In genomic region chr3:197957775-197958103, GRCh38 we compare ENCODE assay signal across 1 cellular context.
TF ChIP-seq lines count a peak whose summit lies in the region.

No MANE protein-coding gene starts in this region.

TF ChIP-seq in WTC11, 78 proteins besides CTCF, POLR2A, EP300 and RAD21 (continued from another document):
- TF ChIP-seq E2F5 (CRISPR knock-in tag; IDR thresholded peaks at IDR 0.05) (no peak), ZMAT4 (CRISPR knock-in tag; IDR thresholded peaks at IDR 0.05) (0 out of 2 replicates have a peak, but pooled peaks have one; percentile 17), ATF2 (CRISPR knock-in tag; IDR thresholded peaks at IDR 0.05; ENCODE audit: borderline replicate concordance, low read depth) (no peak), FOXK1 (CRISPR knock-in tag; IDR thresholded peaks at IDR 0.05) (no peak), PREB (CRISPR knock-in tag; IDR thresholded peaks at IDR 0.05; ENCODE audit: borderline replicate concordance) (no peak), TEAD4 (CRISPR knock-in tag; IDR thresholded peaks at IDR 0.05) (no peak), GABPB1 (CRISPR knock-in tag; IDR thresholded peaks at IDR 0.05) (no peak), ZNF416 (CRISPR knock-in tag; IDR thresholded peaks at IDR 0.05) (0 out of 2 replicates have a peak, but pooled peaks have one; percentile 57), GTF2I (CRISPR knock-in tag; conservative IDR thresholded peaks at IDR 0.05) (no peak), JAZF1 (CRISPR knock-in tag; IDR thresholded peaks at IDR 0.05) (no peak)
- TF ChIP-seq, protein P1, sequence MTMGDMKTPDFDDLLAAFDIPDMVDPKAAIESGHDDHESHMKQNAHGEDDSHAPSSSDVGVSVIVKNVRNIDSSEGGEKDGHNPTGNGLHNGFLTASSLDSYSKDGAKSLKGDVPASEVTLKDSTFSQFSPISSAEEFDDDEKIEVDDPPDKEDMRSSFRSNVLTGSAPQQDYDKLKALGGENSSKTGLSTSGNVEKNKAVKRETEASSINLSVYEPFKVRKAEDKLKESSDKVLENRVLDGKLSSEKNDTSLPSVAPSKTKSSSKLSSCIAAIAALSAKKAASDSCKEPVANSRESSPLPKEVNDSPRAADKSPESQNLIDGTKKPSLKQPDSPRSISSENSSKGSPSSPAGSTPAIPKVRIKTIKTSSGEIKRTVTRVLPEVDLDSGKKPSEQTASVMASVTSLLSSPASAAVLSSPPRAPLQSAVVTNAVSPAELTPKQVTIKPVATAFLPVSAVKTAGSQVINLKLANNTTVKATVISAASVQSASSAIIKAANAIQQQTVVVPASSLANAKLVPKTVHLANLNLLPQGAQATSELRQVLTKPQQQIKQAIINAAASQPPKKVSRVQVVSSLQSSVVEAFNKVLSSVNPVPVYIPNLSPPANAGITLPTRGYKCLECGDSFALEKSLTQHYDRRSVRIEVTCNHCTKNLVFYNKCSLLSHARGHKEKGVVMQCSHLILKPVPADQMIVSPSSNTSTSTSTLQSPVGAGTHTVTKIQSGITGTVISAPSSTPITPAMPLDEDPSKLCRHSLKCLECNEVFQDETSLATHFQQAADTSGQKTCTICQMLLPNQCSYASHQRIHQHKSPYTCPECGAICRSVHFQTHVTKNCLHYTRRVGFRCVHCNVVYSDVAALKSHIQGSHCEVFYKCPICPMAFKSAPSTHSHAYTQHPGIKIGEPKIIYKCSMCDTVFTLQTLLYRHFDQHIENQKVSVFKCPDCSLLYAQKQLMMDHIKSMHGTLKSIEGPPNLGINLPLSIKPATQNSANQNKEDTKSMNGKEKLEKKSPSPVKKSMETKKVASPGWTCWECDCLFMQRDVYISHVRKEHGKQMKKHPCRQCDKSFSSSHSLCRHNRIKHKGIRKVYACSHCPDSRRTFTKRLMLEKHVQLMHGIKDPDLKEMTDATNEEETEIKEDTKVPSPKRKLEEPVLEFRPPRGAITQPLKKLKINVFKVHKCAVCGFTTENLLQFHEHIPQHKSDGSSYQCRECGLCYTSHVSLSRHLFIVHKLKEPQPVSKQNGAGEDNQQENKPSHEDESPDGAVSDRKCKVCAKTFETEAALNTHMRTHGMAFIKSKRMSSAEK (CRISPR knock-in tag; IDR thresholded peaks at IDR 0.05; ENCODE audit: borderline replicate concordance), result no peak
- TF ChIP-seq, protein P2, sequence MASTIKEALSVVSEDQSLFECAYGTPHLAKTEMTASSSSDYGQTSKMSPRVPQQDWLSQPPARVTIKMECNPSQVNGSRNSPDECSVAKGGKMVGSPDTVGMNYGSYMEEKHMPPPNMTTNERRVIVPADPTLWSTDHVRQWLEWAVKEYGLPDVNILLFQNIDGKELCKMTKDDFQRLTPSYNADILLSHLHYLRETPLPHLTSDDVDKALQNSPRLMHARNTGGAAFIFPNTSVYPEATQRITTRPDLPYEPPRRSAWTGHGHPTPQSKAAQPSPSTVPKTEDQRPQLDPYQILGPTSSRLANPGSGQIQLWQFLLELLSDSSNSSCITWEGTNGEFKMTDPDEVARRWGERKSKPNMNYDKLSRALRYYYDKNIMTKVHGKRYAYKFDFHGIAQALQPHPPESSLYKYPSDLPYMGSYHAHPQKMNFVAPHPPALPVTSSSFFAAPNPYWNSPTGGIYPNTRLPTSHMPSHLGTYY (CRISPR knock-in tag; IDR thresholded peaks at IDR 0.05), result peak; percentile 31; the same call in 1 of the 2 replicates
